Comparison of ENCODE assay signal across 24 cellular contexts in the genomic region with DNA sequence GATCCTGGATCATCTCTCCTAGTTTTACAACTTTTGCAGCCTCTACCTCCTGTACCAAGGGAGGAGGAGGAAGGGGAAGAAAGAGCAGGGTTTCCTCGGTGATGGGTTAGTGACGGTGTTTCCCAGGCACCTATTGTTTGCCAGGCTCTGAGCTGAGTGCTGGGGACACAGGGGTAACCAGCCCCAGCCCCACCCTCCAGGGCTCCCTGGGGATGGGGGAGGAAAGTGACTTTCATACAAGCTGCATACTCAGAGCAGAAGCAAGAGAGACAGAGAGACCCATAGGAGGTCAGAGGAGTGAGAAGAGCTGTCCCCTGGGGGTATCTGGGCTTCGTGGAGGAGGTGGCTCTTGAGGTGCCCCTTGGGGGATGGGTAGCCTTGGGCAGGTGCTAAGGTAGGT.
A peak's percentile ranks its signal among the peaks of the same experiment; 100 is the strongest.
DNase-seq lines count a peak whose midpoint lies in the region; ATAC-seq lines count a peak whose summit lies in the region.
"Had no signal": no experiment of that assay in that cellular context is flagged by ENCODE, and none has a peak within 500 bp of the region (broad histone marks: within the 10 kb centered on the region; RNA-seq: fewer than 3 reads in every experiment).

No MANE protein-coding gene starts in this region.

- no peaks in the 10 kb centered on the region for H3K9me3 ChIP-seq in HAP-1
- H3K9me3 ChIP-seq: A549, ascending aorta, esophagus squamous epithelium, prostate gland had no signal

- no peaks in the 10 kb centered on the region for H3K36me3 ChIP-seq in HAP-1 (replicated peaks)
- H3K36me3 ChIP-seq: ascending aorta, esophagus squamous epithelium, prostate gland had no signal

- H3K27me3 ChIP-seq in HAP-1 (ENCODE audit: low read depth) = peaks cover 5% of the 10 kb centered on the region
- H3K27me3 ChIP-seq: ascending aorta had no signal

- H3K4me3 ChIP-seq in HAP-1 = no peak overlapping the region
- H3K4me3 ChIP-seq: A549, ascending aorta, esophagus squamous epithelium, prostate gland, skin epidermis had no signal

- H3K36me3 Mint-ChIP-seq in activated CD4-positive, alpha-beta T cell treated with anti-CD3 and anti-CD28 coated beads for 36 hours (ENCODE audit: low read depth) = no peaks in the 10 kb centered on the region
- H3K36me3 Mint-ChIP-seq in stimulated activated memory B cell treated with anti-CD40 and anti-IgM and Interleukin-4, amounts not matched to agents 10 μg/mL and 1 μg/mL and 100 μg/mL, for 72 hours = no peaks in the 10 kb centered on the region
- H3K36me3 Mint-ChIP-seq: T-cell had no signal

- peak overlapping the region; percentile 6 for H3K27ac Mint-ChIP-seq in activated CD4-positive, alpha-beta T cell treated with anti-CD3 and anti-CD28 coated beads for 36 hours
- peak overlapping the region; percentile 83 for H3K27ac Mint-ChIP-seq in stimulated activated memory B cell treated with anti-CD40 and anti-IgM and Interleukin-4, amounts not matched to agents 10 μg/mL and 1 μg/mL and 100 μg/mL, for 72 hours
- H3K27ac Mint-ChIP-seq: T-cell had no signal

- no peak for ATAC-seq in activated CD4-positive, alpha-beta T cell treated with anti-CD3 and anti-CD28 coated beads for 36 hours
- ATAC-seq in GM21825 (IDR thresholded peaks at IDR 0.05; ENCODE audit: unreplicated experiment) (peak; percentile 53), GM18519 (IDR thresholded peaks at IDR 0.05; ENCODE audit: low FRiP score, unreplicated experiment) (no peak)
- peak; percentile 87 for ATAC-seq in stimulated activated memory B cell treated with anti-CD40 and anti-IgM and Interleukin-4, amounts not matched to agents 10 μg/mL and 1 μg/mL and 100 μg/mL, for 72 hours
- ATAC-seq: A549, left cardiac atrium, PC-3, T-cell had no signal

- H3K4me1 ChIP-seq in HAP-1 = no peaks in the 10 kb centered on the region
- H3K4me1 ChIP-seq: ascending aorta, prostate gland had no signal

- no peak overlapping the region for H3K4me3 Mint-ChIP-seq in activated CD4-positive, alpha-beta T cell treated with anti-CD3 and anti-CD28 coated beads for 36 hours
- H3K4me3 Mint-ChIP-seq in stimulated activated memory B cell treated with anti-CD40 and anti-IgM and Interleukin-4, amounts not matched to agents 10 μg/mL and 1 μg/mL and 100 μg/mL, for 72 hours = peak overlapping the region; percentile 75
- H3K4me3 Mint-ChIP-seq: T-cell had no signal

- POLR2A ChIA-PET in activated CD4-positive, alpha-beta T cell treated with anti-CD3 and anti-CD28 coated beads for 36 hours (lab: Charles Lee) = no interaction called here

- no peak for DNase-seq in activated CD4-positive, alpha-beta T cell treated with anti-CD3 and anti-CD28 coated beads for 36 hours
- no peak for DNase-seq in activated CD4-positive, alpha-beta T cell treated with anti-CD3 and anti-CD28 coated beads for 4 hours
- DNase-seq in NCI-H69 (lab: John Stamatoyannopoulos, UW) = peak; percentile 66
- DNase-seq in NCI-H2171 (lab: John Stamatoyannopoulos, UW) = no peak
- DNase-seq in HAP-1 (ENCODE audit: low spot score in 2 of 2) = no peak
- DNase-seq: activated naive CD4-positive, alpha-beta T cell treated with Interleukin-2 at 50 U/mL for 16 hours; DMS53; effector CD8-positive, alpha-beta T cell; esophagus squamous epithelium; left cardiac atrium; midbrain; NCI-H2081; NCI-H526 treated with DMSO at 0.1 percent for 48 hours; PC-3; SIG-M5; stimulated activated CD4-positive, alpha-beta T cell treated with anti-CD3 and anti-CD28 coated beads, Interleukin-2, amount 100 ng/mL, for 48 hours; T-cell had no signal

- in situ Hi-C loops in HAP-1 (cut with MboI; ENCODE audit: low sequenced_read_pairs) = no loop called here

- H3K4me1 Mint-ChIP-seq in activated CD4-positive, alpha-beta T cell treated with anti-CD3 and anti-CD28 coated beads for 36 hours = peaks cover 14% of the 10 kb centered on the region
- peaks cover 40% of the 10 kb centered on the region for H3K4me1 Mint-ChIP-seq in stimulated activated memory B cell treated with anti-CD40 and anti-IgM and Interleukin-4, amounts not matched to agents 10 μg/mL and 1 μg/mL and 100 μg/mL, for 72 hours
- H3K4me1 Mint-ChIP-seq: T-cell had no signal

- CTCF ChIA-PET in activated CD4-positive, alpha-beta T cell treated with anti-CD3 and anti-CD28 coated beads for 36 hours (lab: Charles Lee) = interaction anchor here (0.7 to 1.1 kb wide), 3 partner anchors 26 to 677 kb away, joined by 3 to 4 read pairs (median 3); no protein-coding TSS in a partner anchor

- H3K9me3 Mint-ChIP-seq in activated CD4-positive, alpha-beta T cell treated with anti-CD3 and anti-CD28 coated beads for 36 hours (ENCODE audit: low read depth) = no peaks in the 10 kb centered on the region
- peaks cover 7% of the 10 kb centered on the region for H3K9me3 Mint-ChIP-seq in stimulated activated memory B cell treated with anti-CD40 and anti-IgM and Interleukin-4, amounts not matched to agents 10 μg/mL and 1 μg/mL and 100 μg/mL, for 72 hours
- H3K9me3 Mint-ChIP-seq: T-cell had no signal

- intact Hi-C loops in activated CD4-positive, alpha-beta T cell treated with anti-CD3 and anti-CD28 coated beads for 36 hours (cut with DNase I, micrococcal nuclease) = no loop called here

- H3K27me3 Mint-ChIP-seq in activated CD4-positive, alpha-beta T cell treated with anti-CD3 and anti-CD28 coated beads for 36 hours = peaks cover 6% of the 10 kb centered on the region
- peaks cover 10% of the 10 kb centered on the region for H3K27me3 Mint-ChIP-seq in stimulated activated memory B cell treated with anti-CD40 and anti-IgM and Interleukin-4, amounts not matched to agents 10 μg/mL and 1 μg/mL and 100 μg/mL, for 72 hours

Comparison
In these comparisons a context has a peak if more than half of its experiments do, and no peak if none do; other contexts are left out.
1. ATAC-seq: peak in GM21825 (single experiment) and stimulated activated memory B cell treated with anti-CD40 and anti-IgM and Interleukin-4, amounts not matched to agents 10 μg/mL and 1 μg/mL and 100 μg/mL, for 72 hours (single experiment); none in activated CD4-positive, alpha-beta T cell treated with anti-CD3 and anti-CD28 coated beads for 36 hours (single experiment) and GM18519 (single experiment).